1 cellular context compared by ENCODE assay signal in genomic region chr3:12707425-12707824, GRCh38.
TF ChIP-seq lines count a peak whose summit lies in the region.

No MANE protein-coding gene starts in this region.

TF ChIP-seq in H1, 55 proteins besides CTCF, POLR2A, EP300 and RAD21 (continued from another document):
- TF ChIP-seq CHD7 (IDR thresholded peaks at IDR 0.05; ENCODE audit: insufficient replicate concordance, low read length): no peak
- no peak for TF ChIP-seq SP4 (IDR thresholded peaks at IDR 0.05; ENCODE audit: low read length)
- TF ChIP-seq MAX (IDR thresholded peaks at IDR 0.05): no peak
- no peak for TF ChIP-seq RXRA (IDR thresholded peaks at IDR 0.05; ENCODE audit: insufficient read depth, low read depth, low read length)
- TF ChIP-seq CHD1 (IDR thresholded peaks at IDR 0.05; ENCODE audit: low read depth, low read length): no peak
- TF ChIP-seq TAF1 (IDR thresholded peaks at IDR 0.05; ENCODE audit: low read depth, low read length): no peak
- TF ChIP-seq SRF (IDR thresholded peaks at IDR 0.05; ENCODE audit: low read depth, low read length): no peak
- no peak for TF ChIP-seq ASH2L (IDR thresholded peaks at IDR 0.05; ENCODE audit: low read length)
- no peak for TF ChIP-seq E2F6 (IDR thresholded peaks at IDR 0.05)
- TF ChIP-seq HDAC2 (IDR thresholded peaks at IDR 0.05; ENCODE audit: borderline replicate concordance in 1 of 2, low read depth in 2 of 2, low read length in 2 of 2): no peak
- no peak for TF ChIP-seq EZH2 (IDR thresholded peaks at IDR 0.05; ENCODE audit: low read depth, low read length, severe bottlenecking)
- TF ChIP-seq SUZ12 (IDR thresholded peaks at IDR 0.05; ENCODE audit: low read length): no peak
- TF ChIP-seq ATF3 (IDR thresholded peaks at IDR 0.05; ENCODE audit: insufficient read depth, low read depth, low read length): no peak
- TF ChIP-seq PHF8 (conservative IDR thresholded peaks at IDR 0.05; ENCODE audit: low read depth, low read length): no peak
